8 cellular contexts compared by ENCODE assay signal in genomic region chr1:28112388-28113311, GRCh38. TPM values are rescaled to one million over a fixed set of nuclear protein-coding genes. Genes with fewer than 3 reads are reported as not detected.
DNase-seq lines count a peak whose midpoint lies in the region; ATAC-seq, FAIRE-seq and TF ChIP-seq lines count a peak whose summit lies in the region.

No MANE protein-coding gene starts in this region.

- no peak for TF ChIP-seq CTCF in bronchial epithelial cell (IDR thresholded peaks at IDR 0.05; ENCODE audit: insufficient read depth, low read length, severe bottlenecking)
- TF ChIP-seq CTCF in mucosa of descending colon (IDR thresholded peaks at IDR 0.05) = no peak

- peak; percentile 68 for ATAC-seq in mucosa of descending colon
- ATAC-seq in GM19328 (IDR thresholded peaks at IDR 0.05; ENCODE audit: unreplicated experiment) = no peak
- no peak for ATAC-seq in GM18868 (IDR thresholded peaks at IDR 0.05; ENCODE audit: unreplicated experiment)

- H3K36me3 ChIP-seq in MG63 (no peaks in the 10 kb centered on the region), bronchial epithelial cell (ENCODE audit: control insufficient read depth, insufficient read depth, low read length) (no peaks in the 10 kb centered on the region), mucosa of descending colon (ENCODE audit: low read depth) (no peaks in the 10 kb centered on the region)

- no peak for FAIRE-seq in bronchial epithelial cell (lab: Jason Lieb, UNC)

- DNase-seq in ELF-1 (ENCODE audit: low read depth, low spot score) (peak; percentile 21), MG63 (peak; percentile 42), bronchial epithelial cell (ENCODE audit: low read depth) (peak; percentile 55), mucosa of descending colon (peak in 1 of 3 donors; percentile 49), inferior parietal cortex (ENCODE audit: extremely low spot score) (no peak), epidermal melanocyte (ENCODE audit: insufficient read length, low spot score) (no peak)

- intact Hi-C loops in mucosa of descending colon (cut with DNase I, micrococcal nuclease) = no loop called here

- no peaks in the 10 kb centered on the region for H3K4me1 ChIP-seq in mucosa of descending colon (ENCODE audit: low read depth)

- no peak overlapping the region for H3K4me3 ChIP-seq in MG63
- H3K4me3 ChIP-seq in bronchial epithelial cell (ENCODE audit: low read depth, low read length) = no peak overlapping the region
- no peak overlapping the region for H3K4me3 ChIP-seq in mucosa of descending colon

- H3K27me3 ChIP-seq in MG63 = no peaks in the 10 kb centered on the region
- no peaks in the 10 kb centered on the region for H3K27me3 ChIP-seq in bronchial epithelial cell (ENCODE audit: control insufficient read depth, insufficient read depth, low read length)

- H3K9me3 ChIP-seq in MG63 (no peaks in the 10 kb centered on the region), mucosa of descending colon (no peaks in the 10 kb centered on the region)

RNA-seq across cellular contexts. Expression of gene EYA3, which starts 24.2 kb away (rescaled TPM):
- 7.2 and 23.1 TPM in 2 replicates for total RNA-seq in MG63 (2014; rRNA removed; shearing (Covaris generic); ENCODE audit: low replicate concordance)
- 5.8 and 7.1 TPM in 2 replicates for total RNA-seq in bronchial epithelial cell
- total RNA-seq in mucosa of descending colon = 10 to 100 TPM; 19.2 to 22.8 (median 19.9) TPM

Comparison
In these comparisons a context has a peak if more than half of its experiments do, and no peak if none do; other contexts are left out.
1. DNase-seq: peak in ELF-1 (single experiment), MG63 (single experiment) and bronchial epithelial cell (single experiment); none in inferior parietal cortex (single experiment) and epidermal melanocyte (single experiment).